ENCODE assay signal across 8 cellular contexts in the genomic region with DNA sequence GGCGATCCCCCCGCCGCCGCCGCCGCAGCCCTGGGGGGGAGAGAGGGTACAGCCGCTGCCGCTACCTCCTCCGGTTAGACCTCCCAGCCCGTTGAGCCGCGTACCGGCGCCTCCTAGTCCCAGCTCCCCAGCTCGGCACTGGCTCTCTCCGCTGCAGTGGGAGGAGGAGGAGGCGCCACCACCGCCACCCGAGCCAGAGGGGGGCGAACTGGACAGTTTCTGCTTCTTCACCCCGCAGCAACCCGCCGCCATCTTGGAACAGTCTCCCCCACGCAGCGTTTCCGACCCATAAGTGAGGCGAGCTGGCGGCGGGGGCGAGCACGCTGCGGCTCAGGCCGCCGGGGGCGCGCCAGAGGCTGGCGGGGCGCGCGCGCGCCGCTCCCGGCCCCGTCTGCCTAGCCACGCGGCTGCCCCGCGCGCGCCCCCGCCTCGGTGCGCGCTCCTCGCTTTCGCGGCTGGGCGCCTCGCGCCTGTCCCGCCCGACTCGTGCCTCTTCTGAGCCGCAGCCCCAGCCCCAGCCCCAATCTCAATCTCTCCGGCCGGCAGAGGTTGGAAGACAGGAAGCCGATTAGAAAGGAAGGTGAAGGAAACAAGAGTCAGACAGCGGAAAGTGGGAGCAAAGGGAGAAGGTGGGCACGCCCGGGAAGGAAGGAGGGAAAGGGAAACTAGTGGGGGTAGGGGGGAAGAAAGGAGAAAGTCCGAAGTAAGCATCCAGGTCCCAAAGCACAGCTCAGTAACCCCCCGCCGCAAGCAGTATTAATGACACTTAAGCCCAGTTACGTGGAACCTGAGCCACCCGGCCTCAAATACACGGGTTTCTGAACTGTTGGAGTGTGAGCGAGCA. TPM values are rescaled to one million over a fixed set of nuclear protein-coding genes. Genes with fewer than 3 reads are reported as not detected.
DNase-seq lines count a peak whose midpoint lies in the region; ATAC-seq, FAIRE-seq and TF ChIP-seq lines count a peak whose summit lies in the region.

A gene (minus strand): TSS at position 266 of the 844 bp plus-strand sequence. CDS start 14 bp downstream, at position 252.

- H3K4me3 ChIP-seq in psoas muscle, result peak within 1 kb of the TSS; percentile 74

- peaks cover 0 to 6% (median 0%) of the 10 kb centered on the region in 3 donors for H3K27me3 ChIP-seq in psoas muscle (ENCODE audit: insufficient read depth in 3 of 3, low read length in 2 of 3)

- DNase-seq in GM13976 (ENCODE audit: low spot score) (peak; percentile 80), NCI-H1436 treated with DMSO at 0.1 percent for 48 hours (lab: John Stamatoyannopoulos, UW) (peak; percentile 18), T-helper 1 cell (peak; percentile 65 to 80 (median 71)), amniotic epithelial cell (ENCODE audit: low read depth) (peak; percentile 73), left ventricle myocardium superior (peak; percentile 88), psoas muscle (peak; percentile 80 to 90), urothelium cell line (ENCODE audit: low spot score) (peak; percentile 66)

- no peaks in the 10 kb centered on the region for H3K9me3 ChIP-seq in psoas muscle

- no peak for TF ChIP-seq CTCF in GM13976 (IDR thresholded peaks at IDR 0.05; ENCODE audit: borderline replicate concordance, control extremely low read depth, extremely low read depth, insufficient read depth, missing control alignments)
- TF ChIP-seq CTCF in psoas muscle (IDR thresholded peaks at IDR 0.05), result no peak

- H3K36me3 ChIP-seq in psoas muscle (ENCODE audit: insufficient read depth in 1 of 2, low read depth in 1 of 2), result no peaks in the 10 kb centered on the region

- peak within 1 kb of the TSS; percentile 80 for H3K27ac ChIP-seq in psoas muscle

- FAIRE-seq in urothelium cell line (lab: Jason Lieb, UNC), result no peak

- H3K4me1 ChIP-seq in psoas muscle, result no peaks in the 10 kb centered on the region

- intact Hi-C loops in left ventricle myocardium superior (cut with micrococcal nuclease), result no loop called here
- intact Hi-C loops in psoas muscle (cut with DNase I), result loop anchor here in 1 of 2 donors (10.0 kb wide), 1 partner anchor 153 kb away; no protein-coding TSS in a partner anchor

- peak; percentile 65 for ATAC-seq in HG02840 (IDR thresholded peaks at IDR 0.05; ENCODE audit: low FRiP score, unreplicated experiment)
- ATAC-seq in left ventricle myocardium superior, result peak; percentile 99
- ATAC-seq in psoas muscle, result peak; percentile 95 to 97 (median 97)

- in situ Hi-C loops in GM13976 (cut with MboI; ENCODE audit: low sequenced_read_pairs, unreplicated experiment), result no loop called here

- WGBS in psoas muscle, 3 donors, result 0 to 21% (median 5%) methylated on average over 18 to 73 of the region's 78 CpGs

RNA-seq across cellular contexts. Expression of the gene that starts here (rescaled TPM):
- 1.7 TPM for total RNA-seq in left ventricle myocardium superior
- total RNA-seq in psoas muscle, result 1 to 10 TPM in 3 of 4 donors, under 1 TPM in 1; 0.82 to 2.4 (median 1.4) TPM
- 1 to 10 TPM in 1 of 3 donors, under 1 TPM in 2; 0.69 to 1.4 (median 0.76) TPM for polyA plus RNA-seq in psoas muscle

Comparison
In these comparisons a context has a peak if more than half of its experiments do, and no peak if none do; other contexts are left out.
1. Peak in every context shown above with its lines: DNase-seq, ATAC-seq, H3K4me3 ChIP-seq and H3K27ac ChIP-seq.
2. DNase-seq: peak in every context shown above with its lines; median percentile 88 in left ventricle myocardium superior; 85 in psoas muscle; 80 in GM13976; 73 in amniotic epithelial cell; 71 in T-helper 1 cell; 66 in urothelium cell line; 18 in NCI-H1436 treated with DMSO at 0.1 percent for 48 hours.